10 cellular contexts compared by ENCODE assay signal in genomic region chrX:68989865-68990606, GRCh38.
DNase-seq lines count a peak whose midpoint lies in the region; ATAC-seq and TF ChIP-seq lines count a peak whose summit lies in the region.
"Had no signal": no experiment of that assay in that cellular context is flagged by ENCODE, and none has a peak within 500 bp of the region (broad histone marks: within the 10 kb centered on the region; RNA-seq: fewer than 3 reads in every experiment).

No MANE protein-coding gene starts in this region.

- peak overlapping the region; percentile 39 for H3K18ac ChIP-seq in mesendoderm (ENCODE audit: low read length)

- no peak overlapping the region for H3K9ac ChIP-seq in endodermal cell (ENCODE audit: extremely low read depth, low read length, poor library complexity, severe bottlenecking)
- peak overlapping the region; percentile 32 for H3K9ac ChIP-seq in mesendoderm (ENCODE audit: low read length)

- intact Hi-C loops in Right ventricle myocardium inferior (cut with DNase I) (loop anchor here (10.0 kb wide), 1 partner anchor 75 kb away; no protein-coding TSS in a partner anchor), cardiac septum (cut with DNase I) (no loop called here), OCI-LY7 (cut with micrococcal nuclease; ENCODE audit: unreplicated experiment) (no loop called here)

- no peak overlapping the region for H3K27ac Mint-ChIP-seq in endodermal cell
- no peak overlapping the region for H3K27ac Mint-ChIP-seq in activated CD4-positive, alpha-beta T cell treated with anti-CD3 and anti-CD28 coated beads, Interleukin-2, amount 10 ng/mL, durations not matched to agents 7 days and 5 days
- H3K27ac Mint-ChIP-seq: activated CD4-positive, alpha-beta T cell treated with anti-CD3 and anti-CD28 coated beads for 36 hours had no signal

- peak overlapping the region; percentile 74 for H3K56ac ChIP-seq in mesendoderm (ENCODE audit: low read length)

- H3K23ac ChIP-seq in mesendoderm (ENCODE audit: low read length), result no peak overlapping the region

- CTCF ChIA-PET in activated CD4-positive, alpha-beta T cell treated with anti-CD3 and anti-CD28 coated beads, Interleukin-2, amount 10 ng/mL, durations not matched to agents 7 days and 5 days (lab: Charles Lee), result no interaction called here
- CTCF ChIA-PET in OCI-LY7 (lab: Charles Lee; ENCODE audit: unreplicated experiment), result no interaction called here

- H2BK120ac ChIP-seq in mesendoderm (ENCODE audit: low read depth, low read length), result no peak overlapping the region

- H3K4me3 ChIP-seq in endodermal cell (ENCODE audit: low read length) (no peak overlapping the region), mesendoderm (ENCODE audit: low read length) (no peak overlapping the region), OCI-LY7 (ENCODE audit: low read depth, low read length, poor library complexity, severe bottlenecking) (no peak overlapping the region)

- H3K27me3 Mint-ChIP-seq in endodermal cell (ENCODE audit: insufficient read depth), result no peaks in the 10 kb centered on the region
- H3K27me3 Mint-ChIP-seq in activated CD4-positive, alpha-beta T cell treated with anti-CD3 and anti-CD28 coated beads, Interleukin-2, amount 10 ng/mL, durations not matched to agents 7 days and 5 days, result no peaks in the 10 kb centered on the region
- H3K27me3 Mint-ChIP-seq: activated CD4-positive, alpha-beta T cell treated with anti-CD3 and anti-CD28 coated beads for 36 hours had no signal

- no peak for TF ChIP-seq CTCF in endodermal cell (conservative IDR thresholded peaks at IDR 0.05)
- TF ChIP-seq CTCF in OCI-LY7 (conservative IDR thresholded peaks at IDR 0.05; ENCODE audit: low read length), result no peak

- TF ChIP-seq POLR2A in GM18505 (IDR thresholded peaks at IDR 0.05; ENCODE audit: borderline replicate concordance, extremely low read depth, insufficient read depth, insufficient read length), result no peak

- no peak overlapping the region for H2AFZ ChIP-seq in OCI-LY7 (ENCODE audit: low read length)

- H2AK5ac ChIP-seq in mesendoderm (ENCODE audit: low read length), result no peak overlapping the region

- WGBS in endodermal cell (ENCODE audit: insufficient coverage in 1 of 2, insufficient read length in 1 of 2), 2 experiments, result 47 to 56% methylated on average over 4 to 15 of the region's 17 CpGs
- WGBS in mesendoderm (ENCODE audit: extremely low coverage, insufficient coverage, low lambda C conversion rate), result no CpG with 5 or more reads among the region's 17 CpGs

- peaks cover 10% of the 10 kb centered on the region for H3K4me1 Mint-ChIP-seq in endodermal cell
- no peaks in the 10 kb centered on the region for H3K4me1 Mint-ChIP-seq in activated CD4-positive, alpha-beta T cell treated with anti-CD3 and anti-CD28 coated beads, Interleukin-2, amount 10 ng/mL, durations not matched to agents 7 days and 5 days
- H3K4me1 Mint-ChIP-seq: activated CD4-positive, alpha-beta T cell treated with anti-CD3 and anti-CD28 coated beads for 36 hours had no signal

- no peaks in the 10 kb centered on the region for H3K4me1 ChIP-seq in endodermal cell (ENCODE audit: control insufficient read depth, insufficient read depth, low read length)
- H3K4me1 ChIP-seq in mesendoderm (ENCODE audit: control insufficient read depth, low read depth, low read length), result peaks cover 5% of the 10 kb centered on the region
- H3K4me1 ChIP-seq in OCI-LY7 (ENCODE audit: insufficient read depth, low read length, poor library complexity, severe bottlenecking), result no peaks in the 10 kb centered on the region

- H3K9me2 ChIP-seq in OCI-LY7 (ENCODE audit: insufficient read depth, low read length), result no peaks in the 10 kb centered on the region

- ATAC-seq in Right ventricle myocardium inferior (peak; percentile 71), GM18505 (IDR thresholded peaks at IDR 0.05; ENCODE audit: unreplicated experiment) (no peak)
- ATAC-seq: activated CD4-positive, alpha-beta T cell treated with anti-CD3 and anti-CD28 coated beads for 36 hours had no signal

- POLR2A ChIA-PET in activated CD4-positive, alpha-beta T cell treated with anti-CD3 and anti-CD28 coated beads, Interleukin-2, amount 10 ng/mL, durations not matched to agents 7 days and 5 days (lab: Charles Lee), result no interaction called here
- POLR2A ChIA-PET in OCI-LY7 (lab: Charles Lee), result no interaction called here

- H3K9me3 Mint-ChIP-seq in endodermal cell, result peaks cover 51% of the 10 kb centered on the region
- H3K9me3 Mint-ChIP-seq in activated CD4-positive, alpha-beta T cell treated with anti-CD3 and anti-CD28 coated beads, Interleukin-2, amount 10 ng/mL, durations not matched to agents 7 days and 5 days, result no peaks in the 10 kb centered on the region

- H3K79me2 ChIP-seq in mesendoderm (ENCODE audit: control insufficient read depth, insufficient read depth, low read length) (no peaks in the 10 kb centered on the region), OCI-LY7 (ENCODE audit: insufficient read depth, low read depth, low read length) (no peaks in the 10 kb centered on the region)

- H3K4me3 Mint-ChIP-seq in endodermal cell, result no peak overlapping the region
- no peak overlapping the region for H3K4me3 Mint-ChIP-seq in activated CD4-positive, alpha-beta T cell treated with anti-CD3 and anti-CD28 coated beads, Interleukin-2, amount 10 ng/mL, durations not matched to agents 7 days and 5 days
- H3K4me3 Mint-ChIP-seq: activated CD4-positive, alpha-beta T cell treated with anti-CD3 and anti-CD28 coated beads for 36 hours had no signal

- H3K9me3 ChIP-seq in endodermal cell (ENCODE audit: control insufficient read depth, low read length), result no peaks in the 10 kb centered on the region
- no peaks in the 10 kb centered on the region for H3K9me3 ChIP-seq in OCI-LY7 (ENCODE audit: low read length)

- no peak overlapping the region for H2BK15ac ChIP-seq in mesendoderm (replicated peaks; ENCODE audit: low read depth)

- no peaks in the 10 kb centered on the region for H3K36me3 Mint-ChIP-seq in endodermal cell (ENCODE audit: low read depth)
- H3K36me3 Mint-ChIP-seq in activated CD4-positive, alpha-beta T cell treated with anti-CD3 and anti-CD28 coated beads, Interleukin-2, amount 10 ng/mL, durations not matched to agents 7 days and 5 days (ENCODE audit: low read depth), result no peaks in the 10 kb centered on the region

- BruUV-seq in OCI-LY7 (replicated peaks; lab: Mats Ljungman, UMichigan), result no TSS peak

- H3K36me3 ChIP-seq in endodermal cell (ENCODE audit: control insufficient read depth, insufficient read depth, low read length) (no peaks in the 10 kb centered on the region), mesendoderm (ENCODE audit: control insufficient read depth, insufficient read depth, low read length) (no peaks in the 10 kb centered on the region), OCI-LY7 (ENCODE audit: insufficient read depth, low read length) (no peaks in the 10 kb centered on the region)

- DNase-seq in Right ventricle myocardium inferior (ENCODE audit: missing footprints), result no peak
- no peak for DNase-seq in cardiac septum (ENCODE audit: low spot score)
- peak; percentile 88 for DNase-seq in endodermal cell
- DNase-seq in mesendoderm, result peak; percentile 98
- DNase-seq in activated CD4-positive, alpha-beta T cell treated with anti-CD3 and anti-CD28 coated beads, Interleukin-2, amount 10 ng/mL, durations not matched to agents 7 days and 5 days, result no peak
- DNase-seq in kidney glomerular epithelial cell (lab: John Stamatoyannopoulos, UW), result no peak
- no peak for DNase-seq in OCI-LY7 (ENCODE audit: low spot score)
- DNase-seq: activated CD4-positive, alpha-beta T cell treated with anti-CD3 and anti-CD28 coated beads for 36 hours; AML-193 had no signal

- H4K5ac ChIP-seq in mesendoderm (ENCODE audit: low read length), result no peak overlapping the region

- H3K27me3 ChIP-seq in endodermal cell (ENCODE audit: control insufficient read depth, insufficient read depth, low read length, poor library complexity, severe bottlenecking) (no peaks in the 10 kb centered on the region), mesendoderm (ENCODE audit: insufficient read depth, low read length, poor library complexity) (no peaks in the 10 kb centered on the region)

- no peaks in the 10 kb centered on the region for H3K79me1 ChIP-seq in mesendoderm (ENCODE audit: low read length)

- no peak overlapping the region for H4K8ac ChIP-seq in mesendoderm (ENCODE audit: low read depth, low read length)

- H4K20me1 ChIP-seq in OCI-LY7 (ENCODE audit: insufficient read depth, low read length), result no peaks in the 10 kb centered on the region

- H3K4ac ChIP-seq in mesendoderm (ENCODE audit: low read depth, low read length), result no peak overlapping the region

- H3K27ac ChIP-seq in endodermal cell (ENCODE audit: low read depth, low read length) (peak overlapping the region; percentile 60), mesendoderm (ENCODE audit: low read depth, low read length) (peak overlapping the region; percentile 51), OCI-LY7 (ENCODE audit: low read depth, low read length, poor library complexity, severe bottlenecking) (no peak overlapping the region)

- H3K4me2 ChIP-seq in mesendoderm (ENCODE audit: low read length) (no peak overlapping the region), OCI-LY7 (ENCODE audit: low read length) (no peak overlapping the region)

- H2BK5ac ChIP-seq in mesendoderm (ENCODE audit: low read length), result no peak overlapping the region

Comparison
In these comparisons a context has a peak if more than half of its experiments do, and no peak if none do; other contexts are left out.
1. DNase-seq: peak in endodermal cell (single experiment) and mesendoderm (single experiment); none in Right ventricle myocardium inferior (single experiment), cardiac septum (single experiment), activated CD4-positive, alpha-beta T cell treated with anti-CD3 and anti-CD28 coated beads, Interleukin-2, amount 10 ng/mL, durations not matched to agents 7 days and 5 days (single experiment), kidney glomerular epithelial cell (single experiment) and OCI-LY7 (single experiment).